In genomic region chr6:35214869-35215664, GRCh38 we compare ENCODE assay signal across 11 cellular contexts. TPM values are rescaled to one million over a fixed set of nuclear protein-coding genes. Genes with fewer than 3 reads are reported as not detected.
A peak's percentile ranks its signal among the peaks of the same experiment; 100 is the strongest.
DNase-seq lines count a peak whose midpoint lies in the region; ATAC-seq and TF ChIP-seq lines count a peak whose summit lies in the region.
"Had no signal": no experiment of that assay in that cellular context is flagged by ENCODE, and none has a peak within 500 bp of the region (broad histone marks: within the 10 kb centered on the region; RNA-seq: fewer than 3 reads in every experiment).

No MANE protein-coding gene starts in this region.

- H3K36me3 ChIP-seq in IMR-90 (ENCODE audit: control insufficient read depth, insufficient read depth, low read length) (no peaks in the 10 kb centered on the region), neural cell (ENCODE audit: insufficient read depth, low read length) (no peaks in the 10 kb centered on the region), spleen (no peaks in the 10 kb centered on the region), uterus (no peaks in the 10 kb centered on the region)
- H3K36me3 ChIP-seq: ovary had no signal

- CTCF ChIA-PET in IMR-90 (lab: Yijun Ruan, JAX), result interaction anchor here (1.3 kb wide), 1 partner anchor 10 kb away, joined by 4 read pairs; no protein-coding TSS in a partner anchor

- in situ Hi-C loops in IMR-90 (cut with MboI; ENCODE audit: low sequenced_read_pairs), result no loop called here

- peak overlapping the region; percentile 48 for H3K9ac ChIP-seq in IMR-90 (ENCODE audit: low read depth, low read length)
- H3K9ac ChIP-seq in neural cell (ENCODE audit: low read length), result peak overlapping the region; percentile 88

- ATAC-seq in IMR-90 (ENCODE audit: low read depth), result peak; percentile 37

- peaks cover 45% of the 10 kb centered on the region for H3K79me2 ChIP-seq in neural cell (replicated peaks; ENCODE audit: insufficient read depth, low read length)

- H3K9me2 ChIP-seq in neural cell (ENCODE audit: insufficient read depth, low read length), result no peaks in the 10 kb centered on the region

- no peak overlapping the region for H4K5ac ChIP-seq in IMR-90 (ENCODE audit: low read depth, low read length)

- H3K9me3 ChIP-seq in IMR-90 (ENCODE audit: control insufficient read depth, insufficient read depth, low read length) (no peaks in the 10 kb centered on the region), neural cell (ENCODE audit: low read length) (no peaks in the 10 kb centered on the region), spleen (no peaks in the 10 kb centered on the region), uterus (no peaks in the 10 kb centered on the region)
- H3K9me3 ChIP-seq: ovary had no signal

- peak overlapping the region; percentile 75 for H3K4me3 ChIP-seq in AG09309 (ENCODE audit: control insufficient read depth, low read depth, low read length)
- H3K4me3 ChIP-seq in IMR-90 (ENCODE audit: insufficient read depth, low read depth, low read length), result peak overlapping the region; percentile 62
- peak overlapping the region; percentile 66 for H3K4me3 ChIP-seq in fibroblast of villous mesenchyme (ENCODE audit: low read depth, low read length)
- peak overlapping the region; percentile 97 for H3K4me3 ChIP-seq in neural cell (ENCODE audit: low read length)
- H3K4me3 ChIP-seq in spleen, result no peak overlapping the region
- peak overlapping the region in 1 of 2 donors; percentile 35 for H3K4me3 ChIP-seq in uterus

- peak overlapping the region; percentile 44; the same call in 1 of the 2 replicates for H3K4ac ChIP-seq in IMR-90 (ENCODE audit: low read depth, low read length)

- no peak overlapping the region for H2BK15ac ChIP-seq in IMR-90 (ENCODE audit: low read depth, low read length)

- dilution Hi-C loops in IMR-90 (cut with HindIII; ENCODE audit: low sequenced_read_pairs, unreplicated experiment), result no loop called here

- POLR2A ChIA-PET in IMR-90 (lab: Charles Lee; ENCODE audit: unreplicated experiment), result interaction anchor here (0.6 kb wide), 1 partner anchor 108 kb away, joined by 5 read pairs; no protein-coding TSS in a partner anchor

- no peak for TF ChIP-seq EP300 in neural cell (conservative IDR thresholded peaks at IDR 0.05; ENCODE audit: poor library complexity, severe bottlenecking)

- peak overlapping the region; percentile 0 for H2AK9ac ChIP-seq in IMR-90 (replicated peaks; ENCODE audit: low read depth, low read length, poor library complexity)

- H3K18ac ChIP-seq in IMR-90 (ENCODE audit: low read depth, low read length), result no peak overlapping the region; the same call in 1 of the 2 replicates

- H3K23ac ChIP-seq in IMR-90 (ENCODE audit: low read depth, low read length), result 0 out of 2 replicates have a peak overlapping the region, but pooled peaks have one; percentile 1

- peak overlapping the region; percentile 4 for H2AFZ ChIP-seq in IMR-90 (replicated peaks; ENCODE audit: low read length, poor library complexity)
- H2AFZ ChIP-seq in neural cell (ENCODE audit: low read depth, low read length), result no peak overlapping the region

- H3K56ac ChIP-seq in IMR-90 (ENCODE audit: extremely low read depth, insufficient read depth, low read length), result no peak overlapping the region

- no peak overlapping the region for H4K8ac ChIP-seq in IMR-90 (ENCODE audit: low read depth in 2 of 2, low read length in 2 of 2)

- H3K4me1 ChIP-seq in IMR-90 (ENCODE audit: control insufficient read depth, insufficient read depth, low read length), result peaks cover 34% of the 10 kb centered on the region
- peaks cover 0 to 24% (median 19%) of the 10 kb centered on the region in 6 donors for H3K4me1 ChIP-seq in spleen
- peaks cover 0 to 11% of the 10 kb centered on the region in 2 donors for H3K4me1 ChIP-seq in uterus

- intact Hi-C loops in IMR-90 (cut with micrococcal nuclease), result loop anchor here (2.0 kb wide), 1 partner anchor 68 kb away; no protein-coding TSS in a partner anchor
- intact Hi-C loops in spleen (cut with DNase I; ENCODE audit: low total_unique reads), result no loop called here
- intact Hi-C loops in uterus (cut with DNase I; ENCODE audit: low total_unique reads), result no loop called here

- TF ChIP-seq RAD21 in IMR-90 (IDR thresholded peaks at IDR 0.05; ENCODE audit: low read length) (no peak), neural cell (conservative IDR thresholded peaks at IDR 0.05) (no peak)

- TF ChIP-seq CTCF in AG09309 (IDR thresholded peaks at IDR 0.05; ENCODE audit: control insufficient read depth, insufficient read depth, low read depth, low read length, missing control alignments) (no peak), IMR-90 (conservative IDR thresholded peaks at IDR 0.05; ENCODE audit: low read depth, low read length) (no peak), fibroblast of villous mesenchyme (IDR thresholded peaks at IDR 0.05; ENCODE audit: insufficient read depth, low read depth, low read length) (no peak), neural cell (IDR thresholded peaks at IDR 0.05; ENCODE audit: poor library complexity, severe bottlenecking) (no peak), spleen (IDR thresholded peaks at IDR 0.05 in 8 of 11, conservative IDR thresholded peaks at IDR 0.05 in 3 of 11) (no peak), uterus (IDR thresholded peaks at IDR 0.05) (no peak)

- no peaks in the 10 kb centered on the region for H3F3A ChIP-seq in neural cell (ENCODE audit: insufficient read depth, low read length, poor library complexity, severe bottlenecking)

- H3K14ac ChIP-seq in IMR-90 (replicated peaks; ENCODE audit: low read depth, low read length), result no peak overlapping the region

- H2BK20ac ChIP-seq in IMR-90 (ENCODE audit: low read depth, low read length), result no peak overlapping the region

- peak overlapping the region; percentile 82 for H3K4me2 ChIP-seq in IMR-90 (ENCODE audit: low read depth, low read length)
- peak overlapping the region; percentile 92 for H3K4me2 ChIP-seq in neural cell (ENCODE audit: low read length)

- 0 out of 2 replicates have a peak overlapping the region, but pooled peaks have one; percentile 10 for H4K91ac ChIP-seq in IMR-90 (ENCODE audit: insufficient read depth, low read depth, low read length)

- TF ChIP-seq POLR2A in IMR-90 (IDR thresholded peaks at IDR 0.05; ENCODE audit: low read depth, low read length) (no peak), spleen (IDR thresholded peaks at IDR 0.05) (no peak), uterus (IDR thresholded peaks at IDR 0.05) (no peak)

- DNase-seq in AG09309 (ENCODE audit: low read depth) (no peak), IMR-90 (peak; percentile 49), fibroblast of villous mesenchyme (ENCODE audit: low read depth) (no peak), spleen (no peak), anterior cingulate cortex (lab: John Stamatoyannopoulos, UW) (no peak), NCI-H1436 treated with DMSO at 0.1 percent for 48 hours (lab: John Stamatoyannopoulos, UW) (no peak), uterus (no peak)
- DNase-seq: activated CD4-positive, alpha-beta memory T cell treated with anti-CD3 and anti-CD28 coated beads for 36 hours; NCI-H1417 treated with DMSO at 0.1 percent for 48 hours had no signal

- peaks cover 14% of the 10 kb centered on the region; the same call in 1 of the 2 replicates for H3K9me1 ChIP-seq in IMR-90 (ENCODE audit: insufficient read depth, low read length)

- peak overlapping the region; percentile 75 for H2AK5ac ChIP-seq in IMR-90 (ENCODE audit: low read depth, low read length)

- H4K20me1 ChIP-seq in IMR-90 (ENCODE audit: insufficient read depth, low read length), result peaks cover 16% of the 10 kb centered on the region
- H4K20me1 ChIP-seq in neural cell (ENCODE audit: insufficient read depth), result no peaks in the 10 kb centered on the region

- H2BK5ac ChIP-seq in IMR-90 (ENCODE audit: low read depth, low read length, poor library complexity, severe bottlenecking), result no peak overlapping the region

- H3K27ac ChIP-seq in IMR-90 (ENCODE audit: insufficient read depth, low read length) (peak overlapping the region; percentile 18; the same call in 1 of the 2 replicates), neural cell (ENCODE audit: low read length) (peak overlapping the region; percentile 92), spleen (no peak overlapping the region), uterus (no peak overlapping the region)
- H3K27ac ChIP-seq: ovary had no signal

- no peak overlapping the region for H2BK120ac ChIP-seq in IMR-90 (ENCODE audit: low read depth, low read length)

- peaks cover 23% of the 10 kb centered on the region for H3K27me3 ChIP-seq in IMR-90 (ENCODE audit: control insufficient read depth, insufficient read depth, low read length)
- no peaks in the 10 kb centered on the region for H3K27me3 ChIP-seq in neural cell (ENCODE audit: insufficient read depth, low read depth, low read length)
- H3K27me3 ChIP-seq in spleen (replicated peaks in 1 of 7), result peaks cover 3 to 87% (median 49%) of the 10 kb centered on the region in 7 donors
- no peaks in the 10 kb centered on the region for H3K27me3 ChIP-seq in uterus
- H3K27me3 ChIP-seq: ovary had no signal

- no CpG with 5 or more reads among the region's 18 CpGs for WGBS in IMR-90 (ENCODE audit: extremely low coverage in 2 of 2, insufficient read length in 1 of 2), 2 experiments
- WGBS in spleen, 5 donors, result 61 to 68% (median 64%) methylated on average over 16 to 18 of the region's 18 CpGs

- no TSS peak for BruUV-seq in IMR-90 (replicated peaks; lab: Mats Ljungman, UMichigan)

- peaks cover 0 to 17% of the 10 kb centered on the region in 2 experiments; a peak in 1 of 4 replicates for H3K79me1 ChIP-seq in IMR-90 (ENCODE audit: low read depth in 1 of 2, low read length in 2 of 2)

TF ChIP-seq in IMR-90, 13 proteins besides CTCF, POLR2A, EP300 and RAD21 (continues in another document):
- TF ChIP-seq BHLHE40 (IDR thresholded peaks at IDR 0.05; ENCODE audit: low read depth, low read length), result no peak

TF ChIP-seq in neural cell, 6 proteins besides CTCF, POLR2A, EP300 and RAD21 (continues in another document):
- no peak for TF ChIP-seq POLR2AphosphoS5 (IDR thresholded peaks at IDR 0.05)

RNA-seq across cellular contexts. Expression of gene SCUBE3, which starts 1.3 kb away (rescaled TPM):
- 19.9 and 21.1 TPM in 2 replicates for total RNA-seq in IMR-90 (2012; rRNA removed)
- polyA plus RNA-seq in IMR-90 (2012; rRNA removed), result 41.5 and 45.5 TPM in 2 replicates
- polyA plus RNA-seq in IMR-90 (2012; cell fraction: cytosol; rRNA removed), result 24.2 and 25.6 TPM in 2 replicates
- 53.9 and 65.7 TPM in 2 replicates for polyA plus RNA-seq in IMR-90 (2012; cell fraction: nucleus; rRNA removed; ENCODE audit: low replicate concordance)
- 10.0 and 26.8 TPM in 2 replicates for total RNA-seq in fibroblast of villous mesenchyme
- 7.3 and 9.1 TPM in 2 replicates for polyA plus RNA-seq in neural cell
- 9.7 and 12.4 TPM in 2 replicates for polyA minus RNA-seq in neural cell
- total RNA-seq in spleen, result under 1 TPM in 6 of 7 donors, not detected in 1; 0.09 to 0.43 (median 0.23) TPM
- polyA plus RNA-seq in spleen, result under 1 TPM; 0.03 to 0.04 (median 0.03) TPM
- 1 to 10 TPM in 1 of 4 donors, under 1 TPM in 1, not detected in 2; 0.61 to 3.3 TPM for total RNA-seq in uterus

RNA-seq across cellular contexts. Expression of gene ZNF76, which starts 44.5 kb away (rescaled TPM):
- total RNA-seq in IMR-90 (2012; rRNA removed) (15.3 and 19.9 TPM in 2 replicates), fibroblast of villous mesenchyme (14.2 and 16.8 TPM in 2 replicates), spleen (10 to 100 TPM; 51.6 to 80.0 (median 60.9) TPM), uterus (10 to 100 TPM; 18.9 to 56.1 (median 41.1) TPM)
- polyA plus RNA-seq in IMR-90 (2012; rRNA removed) (21.1 and 22.5 TPM in 2 replicates), neural cell (26.3 and 38.6 TPM in 2 replicates), spleen (10 to 100 TPM; 25.6 to 54.9 (median 40.9) TPM)
- polyA plus RNA-seq in IMR-90 (2012; cell fraction: cytosol; rRNA removed), result 13.4 and 13.9 TPM in 2 replicates
- polyA plus RNA-seq in IMR-90 (2012; cell fraction: nucleus; rRNA removed; ENCODE audit: low replicate concordance), result 87.4 and 150 TPM in 2 replicates
- polyA minus RNA-seq in neural cell, result 21.7 and 25.9 TPM in 2 replicates

Comparison
In these comparisons a context has a peak if more than half of its experiments do, and no peak if none do; other contexts are left out.
1. H3K4me3 ChIP-seq: peak in AG09309 (single experiment), IMR-90 (single experiment), fibroblast of villous mesenchyme (single experiment) and neural cell (single experiment); none in spleen (0 of 8).
2. H3K27ac ChIP-seq: peak in IMR-90 (single experiment) and neural cell (single experiment); none in spleen (0 of 8) and uterus (0 of 2).